Comparison of ENCODE assay signal across 17 cellular contexts in the genomic region with DNA sequence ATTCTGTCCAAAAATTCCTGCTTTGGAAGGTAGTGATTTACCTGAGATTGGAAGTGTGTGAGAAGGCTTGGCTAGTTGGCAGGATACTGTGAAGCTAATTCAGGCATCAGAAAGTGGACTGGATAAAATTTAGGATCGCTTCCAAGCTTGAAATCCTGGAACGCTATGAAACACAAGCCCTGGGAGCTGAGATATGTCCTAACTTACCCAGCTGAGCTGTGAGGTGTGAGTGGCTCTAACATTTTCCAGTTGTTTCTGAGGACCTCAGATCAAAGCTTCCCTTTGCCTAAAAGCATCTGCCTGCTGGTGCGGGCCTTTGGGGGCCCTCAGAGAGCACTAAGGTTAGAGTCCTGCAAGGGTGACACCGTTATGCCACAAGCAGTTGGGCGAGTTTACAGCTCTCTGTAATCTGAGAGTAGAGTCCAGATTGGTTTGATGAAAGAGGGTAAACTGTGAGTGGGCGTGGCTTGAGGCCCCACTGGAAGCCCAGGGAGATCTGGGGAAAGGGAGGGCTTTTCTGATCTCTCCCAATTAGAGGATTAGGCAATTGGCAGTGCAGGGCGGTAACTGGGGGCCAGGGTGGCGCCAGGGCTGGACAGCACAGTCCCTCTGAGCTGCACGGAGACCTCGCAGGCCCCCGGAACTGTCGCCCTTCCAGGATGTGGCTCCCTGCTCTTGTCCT.
A peak's percentile ranks its signal among the peaks of the same experiment; 100 is the strongest.
DNase-seq lines count a peak whose midpoint lies in the region; ATAC-seq and TF ChIP-seq lines count a peak whose summit lies in the region.
"Had no signal": no experiment of that assay in that cellular context is flagged by ENCODE, and none has a peak within 500 bp of the region (broad histone marks: within the 10 kb centered on the region; RNA-seq: fewer than 3 reads in every experiment).

No MANE protein-coding gene starts in this region.

- ATAC-seq in heart left ventricle (peak; percentile 73 to 88 (median 86)), lung (ENCODE audit: insufficient read depth, low FRiP score) (peak; percentile 28), upper lobe of left lung (ENCODE audit: low FRiP score in 2 of 2) (peak; percentile 58 to 59)
- ATAC-seq in activated naive CD4-positive, alpha-beta T cell treated with anti-CD3 and anti-CD28 coated beads, Interleukin-2, amount 50 U/mL, for 72 hours = no peak
- ATAC-seq: activated CD8-positive, alpha-beta memory T cell treated with anti-CD3 and anti-CD28 coated beads, Interleukin-2, amount 10 ng/mL, durations not matched to agents 7 days and 5 days had no signal

- H3K4me3 ChIP-seq in heart left ventricle (peak overlapping the region in 7 of 12 donors; percentile 12 to 41 (median 20)), lung (no peak overlapping the region), upper lobe of left lung (no peak overlapping the region)
- H3K4me3 ChIP-seq: SJSA1, skin epidermis had no signal

- H3K27ac Mint-ChIP-seq in activated naive CD4-positive, alpha-beta T cell treated with anti-CD3 and anti-CD28 coated beads, Interleukin-2, amount 50 U/mL, for 72 hours = no peak overlapping the region
- H3K27ac Mint-ChIP-seq: activated CD8-positive, alpha-beta memory T cell treated with anti-CD3 and anti-CD28 coated beads, Interleukin-2, amount 10 ng/mL, durations not matched to agents 7 days and 5 days; activated naive CD4-positive, alpha-beta T cell treated with anti-CD3 and anti-CD28 coated beads for 36 hours; CD8-positive, alpha-beta memory T cell; immature natural killer cell; naive B cell had no signal

- H3K9me3 ChIP-seq in heart left ventricle (no peaks in the 10 kb centered on the region), lung (ENCODE audit: control insufficient read depth in 2 of 2, insufficient read depth in 1 of 2, low read length in 1 of 2) (no peaks in the 10 kb centered on the region), upper lobe of left lung (no peaks in the 10 kb centered on the region)
- H3K9me3 ChIP-seq: SJSA1 had no signal

- WGBS in heart left ventricle, 4 donors = 18 to 38% (median 22%) methylated on average over 12 of the region's 12 CpGs
- 25 to 27% methylated on average over 12 of the region's 12 CpGs for WGBS in lung, 2 donors
- 31 to 32% methylated on average over 10 to 12 of the region's 12 CpGs for WGBS in upper lobe of left lung, 2 donors

- peak; percentile 45 for DNase-seq in NCI-H82 treated with DMSO at 0.1 percent for 48 hours (lab: John Stamatoyannopoulos, UW; ENCODE audit: unreplicated experiment)
- DNase-seq in heart left ventricle = peak in 3 of 5 donors; percentile 26 to 63 (median 26)
- DNase-seq in lung (ENCODE audit: low spot score) = peak; percentile 32
- peak in 1 of 2 donors; percentile 22 for DNase-seq in upper lobe of left lung
- no peak for DNase-seq in activated naive CD4-positive, alpha-beta T cell treated with anti-CD3 and anti-CD28 coated beads, Interleukin-2, amount 50 U/mL, for 72 hours (ENCODE audit: low spot score in 2 of 2)
- DNase-seq in NCI-H774 (lab: John Stamatoyannopoulos, UW) = no peak
- no peak for DNase-seq in NCI-H1436 (lab: John Stamatoyannopoulos, UW)
- DNase-seq: activated CD8-positive, alpha-beta memory T cell treated with anti-CD3 and anti-CD28 coated beads, Interleukin-2, amount 10 ng/mL, durations not matched to agents 7 days and 5 days; activated naive CD4-positive, alpha-beta T cell treated with anti-CD3 and anti-CD28 coated beads for 36 hours; CD8-positive, alpha-beta memory T cell; central memory CD4-positive, alpha-beta T cell; erythroblast; immature natural killer cell; naive B cell; NCI-H187 treated with DMSO at 0.1 percent for 48 hours had no signal

- H3K36me3 ChIP-seq in heart left ventricle = no peaks in the 10 kb centered on the region
- no peaks in the 10 kb centered on the region for H3K36me3 ChIP-seq in lung (ENCODE audit: control insufficient read depth in 2 of 2, insufficient read depth in 2 of 2, low read length in 2 of 2)
- H3K36me3 ChIP-seq in upper lobe of left lung = no peaks in the 10 kb centered on the region
- H3K36me3 ChIP-seq: SJSA1 had no signal

- no peak for TF ChIP-seq EP300 in upper lobe of left lung (IDR thresholded peaks at IDR 0.05)

- TF ChIP-seq CTCF in heart left ventricle (IDR thresholded peaks at IDR 0.05) = no peak
- no peak for TF ChIP-seq CTCF in lung (IDR thresholded peaks at IDR 0.05; ENCODE audit: control extremely low read depth, extremely low read depth)
- no peak for TF ChIP-seq CTCF in upper lobe of left lung (IDR thresholded peaks at IDR 0.05)

- intact Hi-C loops in heart left ventricle (cut with DNase I) = loop anchor here in 4 of 10 donors (2.0 to 5.0 kb wide), 3 partner anchors 71 to 73 kb away; a partner anchor contains a TSS

- no peaks in the 10 kb centered on the region for H3K9me3 Mint-ChIP-seq in activated naive CD4-positive, alpha-beta T cell treated with anti-CD3 and anti-CD28 coated beads, Interleukin-2, amount 50 U/mL, for 72 hours
- H3K9me3 Mint-ChIP-seq: activated naive CD4-positive, alpha-beta T cell treated with anti-CD3 and anti-CD28 coated beads for 36 hours; CD8-positive, alpha-beta memory T cell; immature natural killer cell had no signal

- no peak for TF ChIP-seq POLR2A in heart left ventricle (IDR thresholded peaks at IDR 0.05)
- TF ChIP-seq POLR2A in upper lobe of left lung (IDR thresholded peaks at IDR 0.05) = no peak

- H3K4me1 ChIP-seq in heart left ventricle (peaks cover 0 to 12% (median 0%) of the 10 kb centered on the region in 12 donors), lung (ENCODE audit: control insufficient read depth in 2 of 2, insufficient read depth in 2 of 2, low read length in 2 of 2) (no peaks in the 10 kb centered on the region), upper lobe of left lung (no peaks in the 10 kb centered on the region)
- H3K4me1 ChIP-seq: SJSA1 had no signal

- peaks cover 0 to under 1% of the 10 kb centered on the region in 2 donors for H3K36me3 Mint-ChIP-seq in activated naive CD4-positive, alpha-beta T cell treated with anti-CD3 and anti-CD28 coated beads, Interleukin-2, amount 50 U/mL, for 72 hours
- H3K36me3 Mint-ChIP-seq: activated CD8-positive, alpha-beta memory T cell treated with anti-CD3 and anti-CD28 coated beads, Interleukin-2, amount 10 ng/mL, durations not matched to agents 7 days and 5 days; CD8-positive, alpha-beta memory T cell; naive B cell had no signal

- H3K27ac ChIP-seq in heart left ventricle (peak overlapping the region in 6 of 12 donors; percentile 48 to 64 (median 56)), lung (ENCODE audit: low read depth in 1 of 2, low read length in 1 of 2) (no peak overlapping the region), upper lobe of left lung (peak overlapping the region in 2 of 4 donors; percentile 6 to 64)
- H3K27ac ChIP-seq: SJSA1, skin epidermis had no signal

- H3K27me3 ChIP-seq in heart left ventricle = peaks cover 0 to 2% (median 0%) of the 10 kb centered on the region in 9 donors
- H3K27me3 ChIP-seq in lung (ENCODE audit: control insufficient read depth, insufficient read depth) = no peaks in the 10 kb centered on the region
- H3K27me3 ChIP-seq in upper lobe of left lung = no peaks in the 10 kb centered on the region
- H3K27me3 ChIP-seq: SJSA1 had no signal

Comparison
In these comparisons a context has a peak if more than half of its experiments do, and no peak if none do; other contexts are left out.
1. DNase-seq: peak in NCI-H82 treated with DMSO at 0.1 percent for 48 hours (single experiment), heart left ventricle (3 of 5) and lung (single experiment); none in activated naive CD4-positive, alpha-beta T cell treated with anti-CD3 and anti-CD28 coated beads, Interleukin-2, amount 50 U/mL, for 72 hours (0 of 2), NCI-H774 (single experiment) and NCI-H1436 (single experiment).
2. ATAC-seq: peak in heart left ventricle (4 of 4), lung (single experiment) and upper lobe of left lung (2 of 2); none in activated naive CD4-positive, alpha-beta T cell treated with anti-CD3 and anti-CD28 coated beads, Interleukin-2, amount 50 U/mL, for 72 hours (0 of 2).
3. H3K4me3 ChIP-seq: peak in heart left ventricle (7 of 12); none in lung (single experiment) and upper lobe of left lung (0 of 4).